Comparison of ENCODE assay signal across 24 cellular contexts in the genomic region with DNA sequence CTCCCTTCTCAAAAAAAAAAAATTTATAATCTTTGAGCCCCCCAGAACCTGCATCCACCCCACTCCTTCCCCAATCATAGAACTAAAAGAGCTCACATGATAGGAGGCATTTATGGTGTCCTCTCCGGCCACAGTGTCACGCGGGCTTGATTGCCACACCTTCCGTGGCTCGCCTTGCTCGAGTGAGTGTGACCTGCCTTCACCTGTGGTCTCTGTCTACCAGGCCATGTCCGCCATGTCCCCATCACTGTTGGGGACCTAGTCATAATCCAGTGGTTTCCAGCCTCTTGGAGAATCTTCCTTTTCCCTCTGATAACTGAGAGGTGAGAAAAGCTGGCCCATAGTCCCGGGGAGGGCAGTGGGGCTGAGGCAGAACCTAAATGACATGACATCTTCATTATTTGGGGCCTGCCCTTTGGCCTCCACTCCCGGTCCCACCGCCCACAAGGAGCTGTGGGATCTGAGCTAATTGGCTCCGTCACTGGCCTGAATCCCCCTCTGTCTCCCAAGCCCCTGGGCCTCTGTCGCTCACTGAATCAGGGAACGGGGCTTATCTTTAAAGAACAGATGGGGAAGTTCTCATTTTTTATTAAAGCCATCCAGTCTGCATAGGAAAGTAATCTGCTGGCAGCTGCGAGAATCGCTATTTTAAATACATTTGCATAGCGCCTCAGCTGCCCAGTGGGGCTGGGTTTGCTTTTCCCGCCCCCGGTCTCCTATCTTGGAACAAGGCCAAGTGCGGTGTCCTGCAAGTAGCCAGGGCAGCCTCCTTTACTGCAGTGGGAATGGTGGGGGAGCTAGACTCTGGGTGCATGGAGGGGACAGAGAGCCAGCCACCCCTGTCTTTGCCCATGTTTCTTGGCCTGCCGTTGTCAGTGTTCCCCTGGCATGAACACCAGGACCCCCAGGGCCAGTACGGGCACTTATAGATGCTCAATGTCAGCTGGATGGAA.
DNase-seq lines count a peak whose midpoint lies in the region; TF ChIP-seq lines count a peak whose summit lies in the region.
"Had no signal": no experiment of that assay in that cellular context is flagged by ENCODE, and none has a peak within 500 bp of the region (broad histone marks: within the 10 kb centered on the region; RNA-seq: fewer than 3 reads in every experiment).

No MANE protein-coding gene starts in this region.

- no peak for TF ChIP-seq POLR2A in ovary (IDR thresholded peaks at IDR 0.05)

- DNase-seq in NAMALWA (ENCODE audit: low spot score): peak; percentile 17
- DNase-seq in NCI-H82 treated with DMSO at 0.1 percent for 48 hours (lab: John Stamatoyannopoulos, UW; ENCODE audit: unreplicated experiment): peak; percentile 85
- DNase-seq in astrocyte of the hippocampus (ENCODE audit: low read depth, low spot score): peak; percentile 30
- DNase-seq in ovary: peak in 3 of 5 donors; percentile 18 to 45 (median 37)
- DNase-seq in activated CD4-positive, alpha-beta T cell treated with anti-CD3 and anti-CD28 coated beads, Interleukin-2, amount 50 U/mL, for 1 hour: no peak
- no peak for DNase-seq in midbrain (lab: John Stamatoyannopoulos, UW)
- DNase-seq in NCI-H226: no peak
- no peak for DNase-seq in activated naive CD8-positive, alpha-beta T cell treated with anti-CD3 and anti-CD28 coated beads for 36 hours
- DNase-seq: activated CD4-positive, alpha-beta T cell treated with anti-CD3 and anti-CD28 coated beads for 36 hours; activated CD8-positive, alpha-beta T cell treated with anti-CD3 and anti-CD28 coated beads, Interleukin-2, amount 10 ng/mL, durations not matched to agents 7 days and 5 days; activated naive CD4-positive, alpha-beta T cell treated with anti-CD3 and anti-CD28 coated beads for 36 hours; adrenal gland; body of pancreas; C1 segment of cervical spinal cord; COR-L47; DMS79; hippocampal formation; MV-4-11; pancreas; stimulated activated naive CD4-positive, alpha-beta T cell; upper lobe of right lung had no signal

- H3K36me3 ChIP-seq in ovary: no peaks in the 10 kb centered on the region
- H3K36me3 ChIP-seq: adrenal gland, HAP-1, pancreas, SJSA1, upper lobe of right lung had no signal

- H3K9me3 Mint-ChIP-seq in activated naive CD8-positive, alpha-beta T cell treated with anti-CD3 and anti-CD28 coated beads for 36 hours: no peaks in the 10 kb centered on the region
- H3K9me3 Mint-ChIP-seq: activated naive CD4-positive, alpha-beta T cell treated with anti-CD3 and anti-CD28 coated beads for 36 hours had no signal

- peaks cover 16% of the 10 kb centered on the region for H3K27me3 Mint-ChIP-seq in activated naive CD8-positive, alpha-beta T cell treated with anti-CD3 and anti-CD28 coated beads for 36 hours

- no peaks in the 10 kb centered on the region for H3K9me3 ChIP-seq in ovary
- H3K9me3 ChIP-seq: adrenal gland, body of pancreas, HAP-1, pancreas, SJSA1, upper lobe of right lung had no signal

- TF ChIP-seq EP300 in ovary (IDR thresholded peaks at IDR 0.05): no peak

- no peaks in the 10 kb centered on the region for H3K4me1 Mint-ChIP-seq in activated naive CD8-positive, alpha-beta T cell treated with anti-CD3 and anti-CD28 coated beads for 36 hours
- H3K4me1 Mint-ChIP-seq: activated CD4-positive, alpha-beta T cell treated with anti-CD3 and anti-CD28 coated beads for 36 hours had no signal

- no peaks in the 10 kb centered on the region for H3K36me3 Mint-ChIP-seq in activated naive CD8-positive, alpha-beta T cell treated with anti-CD3 and anti-CD28 coated beads for 36 hours

- TF ChIP-seq CTCF in ovary (IDR thresholded peaks at IDR 0.05): no peak

- WGBS in ovary, 3 donors: 61 to 71% (median 64%) methylated on average over 21 of the region's 21 CpGs

- intact Hi-C loops in ovary (cut with DNase I): no loop called here

- no peak overlapping the region for H3K4me3 Mint-ChIP-seq in activated naive CD8-positive, alpha-beta T cell treated with anti-CD3 and anti-CD28 coated beads for 36 hours
- H3K4me3 Mint-ChIP-seq: activated CD4-positive, alpha-beta T cell treated with anti-CD3 and anti-CD28 coated beads for 36 hours; activated CD8-positive, alpha-beta T cell treated with anti-CD3 and anti-CD28 coated beads, Interleukin-2, amount 10 ng/mL, durations not matched to agents 7 days and 5 days; activated naive CD4-positive, alpha-beta T cell treated with anti-CD3 and anti-CD28 coated beads for 36 hours had no signal

- peaks cover 2% of the 10 kb centered on the region for H3K4me1 ChIP-seq in ovary (ENCODE audit: insufficient read depth)
- H3K4me1 ChIP-seq: adrenal gland, HAP-1, pancreas, upper lobe of right lung had no signal

- H3K27ac ChIP-seq in ovary: no peak overlapping the region
- H3K27ac ChIP-seq: adrenal gland, pancreas, SJSA1, skin epidermis, upper lobe of right lung had no signal

- no peak overlapping the region for H3K27ac Mint-ChIP-seq in activated naive CD8-positive, alpha-beta T cell treated with anti-CD3 and anti-CD28 coated beads for 36 hours
- H3K27ac Mint-ChIP-seq: activated CD4-positive, alpha-beta T cell treated with anti-CD3 and anti-CD28 coated beads for 36 hours; activated CD8-positive, alpha-beta T cell treated with anti-CD3 and anti-CD28 coated beads, Interleukin-2, amount 10 ng/mL, durations not matched to agents 7 days and 5 days; activated naive CD4-positive, alpha-beta T cell treated with anti-CD3 and anti-CD28 coated beads for 36 hours had no signal

- no peaks in the 10 kb centered on the region for H3K27me3 ChIP-seq in ovary
- H3K27me3 ChIP-seq: adrenal gland, body of pancreas, pancreas, SJSA1, upper lobe of right lung had no signal

- H3K4me3 ChIP-seq in ovary: no peak overlapping the region
- H3K4me3 ChIP-seq: adrenal gland, body of pancreas, HAP-1, pancreas, SJSA1, skin epidermis, upper lobe of right lung had no signal

Comparison
In these comparisons a context has a peak if more than half of its experiments do, and no peak if none do; other contexts are left out.
1. DNase-seq: peak in NAMALWA (single experiment), NCI-H82 treated with DMSO at 0.1 percent for 48 hours (single experiment), astrocyte of the hippocampus (single experiment) and ovary (3 of 5); none in activated CD4-positive, alpha-beta T cell treated with anti-CD3 and anti-CD28 coated beads, Interleukin-2, amount 50 U/mL, for 1 hour (single experiment), midbrain (single experiment), NCI-H226 (single experiment) and activated naive CD8-positive, alpha-beta T cell treated with anti-CD3 and anti-CD28 coated beads for 36 hours (single experiment).